In genomic region chr3:45841701-45842491, GRCh38 we compare ENCODE assay signal across 8 cellular contexts. TPM values are rescaled to one million over a fixed set of nuclear protein-coding genes. Genes with fewer than 3 reads are reported as not detected.
DNase-seq lines count a peak whose midpoint lies in the region; ATAC-seq and TF ChIP-seq lines count a peak whose summit lies in the region.

A gene with protein sequence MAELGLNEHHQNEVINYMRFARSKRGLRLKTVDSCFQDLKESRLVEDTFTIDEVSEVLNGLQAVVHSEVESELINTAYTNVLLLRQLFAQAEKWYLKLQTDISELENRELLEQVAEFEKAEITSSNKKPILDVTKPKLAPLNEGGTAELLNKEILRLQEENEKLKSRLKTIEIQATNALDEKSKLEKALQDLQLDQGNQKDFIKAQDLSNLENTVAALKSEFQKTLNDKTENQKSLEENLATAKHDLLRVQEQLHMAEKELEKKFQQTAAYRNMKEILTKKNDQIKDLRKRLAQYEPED (minus strand): TSS chr3:45842119. CDS start chr3:45841991, 128 bp downstream.

- CTCF ChIA-PET in PC-3 (lab: Charles Lee) = interaction anchor here (0.6 to 1.7 kb wide), 4 partner anchors 9 to 26 kb away, joined by 3 to 8 read pairs (median 4); no protein-coding TSS in a partner anchor

- peak within 1 kb of the TSS; percentile 84 for H3K9ac ChIP-seq in PC-3 (ENCODE audit: low read length)
- peak within 1 kb of the TSS; percentile 58 to 75 for H3K9ac ChIP-seq in mucosa of rectum (ENCODE audit: low read depth in 1 of 2, low read length in 2 of 2)

- ATAC-seq in GM21423 (IDR thresholded peaks at IDR 0.05; ENCODE audit: unreplicated experiment) (peak; percentile 87), PC-3 (peak; percentile 82)

- 3% methylated on average over 45 to 52 of the region's 52 CpGs for WGBS in esophagus, 2 donors

- POLR2A ChIA-PET in PC-3 (lab: Charles Lee; ENCODE audit: unreplicated experiment) = interaction anchor here (0.6 to 0.7 kb wide), 4 partner anchors 17 to 41 kb away, joined by 3 to 8 read pairs (median 6); no protein-coding TSS in a partner anchor

- intact Hi-C loops in PC-3 (cut with micrococcal nuclease) = loop anchor here (1.0 to 5.0 kb wide), 4 partner anchors 23 to 235 kb away; no protein-coding TSS in a partner anchor

- peak within 1 kb of the TSS; percentile 39 for H3K27ac ChIP-seq in PC-3 (ENCODE audit: low read length)
- peak within 1 kb of the TSS in 1 of 2 donors; percentile 59 for H3K27ac ChIP-seq in esophagus (ENCODE audit: low read depth in 2 of 2, low read length in 1 of 2)
- H3K27ac ChIP-seq in mucosa of rectum (ENCODE audit: low read depth in 2 of 2, low read length in 2 of 2) = peak within 1 kb of the TSS in 1 of 2 donors; percentile 7

- H3K4me1 ChIP-seq in PC-3 (ENCODE audit: insufficient read depth, low read length) (peaks cover 25% of the 10 kb centered on the region), esophagus (ENCODE audit: control insufficient read depth in 2 of 2, insufficient read depth in 2 of 2, low read length in 1 of 2) (peaks cover 0 to 3% of the 10 kb centered on the region in 2 donors), mucosa of rectum (ENCODE audit: control insufficient read depth in 2 of 2, insufficient read depth in 2 of 2, low read length in 2 of 2) (peaks cover 9 to 10% of the 10 kb centered on the region in 2 donors)

- H3F3A ChIP-seq in PC-3 (ENCODE audit: low read length, unreplicated experiment) = no peaks in the 10 kb centered on the region

- H3K9me2 ChIP-seq in PC-3 (replicated peaks; ENCODE audit: low read length) = no peaks in the 10 kb centered on the region

- no peaks in the 10 kb centered on the region for H3K9me3 Mint-ChIP-seq in IgD-negative memory B cell

- BruUV-seq in PC-3 (replicated peaks; lab: Mats Ljungman, UMichigan) = TSS peak; percentile 60

- no peak for TF ChIP-seq CTCF in PC-3 (conservative IDR thresholded peaks at IDR 0.05; ENCODE audit: low read depth, low read length)

- H3K36me3 Mint-ChIP-seq in IgD-negative memory B cell = peaks cover 10% of the 10 kb centered on the region

- H3K79me2 ChIP-seq in PC-3 (ENCODE audit: low read length) = no peaks in the 10 kb centered on the region

- H3K9me3 ChIP-seq in PC-3 (ENCODE audit: low read length) (no peaks in the 10 kb centered on the region), esophagus (ENCODE audit: control insufficient read depth in 2 of 2, insufficient read depth in 1 of 2, low read depth in 1 of 2, low read length in 1 of 2) (no peaks in the 10 kb centered on the region), mucosa of rectum (ENCODE audit: control insufficient read depth in 2 of 2, low read length in 2 of 2) (no peaks in the 10 kb centered on the region)

- peaks cover 14 to 17% (median 15%) of the 10 kb centered on the region in 3 donors for H3K4me1 Mint-ChIP-seq in IgD-negative memory B cell

- H3K27me3 ChIP-seq in PC-3 (ENCODE audit: low read length) (peaks cover 3% of the 10 kb centered on the region; the same call in 1 of the 2 replicates), esophagus (ENCODE audit: control insufficient read depth in 1 of 2, insufficient read depth in 2 of 2, low read length in 2 of 2) (no peaks in the 10 kb centered on the region), mucosa of rectum (ENCODE audit: control insufficient read depth in 2 of 2, insufficient read depth in 2 of 2, low read length in 2 of 2) (no peaks in the 10 kb centered on the region)

- H4K20me1 ChIP-seq in PC-3 (ENCODE audit: low read length) = no peaks in the 10 kb centered on the region

- DNase-seq in COLO829 (ENCODE audit: low spot score) (peak; percentile 97), PC-3 (peak; percentile 98)
- peak; percentile 84 for DNase-seq in activated T-cell treated with anti-CD3 and anti-CD28 coated beads, Interleukin-2, amount 50 U/mL, for 1 hour
- DNase-seq in stimulated activated CD8-positive, alpha-beta memory T cell treated with anti-CD3 and anti-CD28 coated beads, Interleukin-4, amount 100 ng/mL, for 24 hours (ENCODE audit: low read depth) = peak; percentile 79

- H3K4me2 ChIP-seq in PC-3 (ENCODE audit: low read length) = peak within 1 kb of the TSS; percentile 98

- H3K27ac Mint-ChIP-seq in IgD-negative memory B cell = peak within 1 kb of the TSS; percentile 94 to 97 (median 96)

- H3K27me3 Mint-ChIP-seq in IgD-negative memory B cell = no peaks in the 10 kb centered on the region

- peak within 1 kb of the TSS; percentile 97 for H3K4me3 ChIP-seq in PC-3 (ENCODE audit: low read length)
- H3K4me3 ChIP-seq in esophagus (ENCODE audit: low read depth in 1 of 2, low read length in 2 of 2) = peak within 1 kb of the TSS; percentile 92 to 96
- H3K4me3 ChIP-seq in mucosa of rectum (ENCODE audit: low read length in 2 of 2) = peak within 1 kb of the TSS; percentile 82 to 91

- peak within 1 kb of the TSS; percentile 96 to 98 (median 96) for H3K4me3 Mint-ChIP-seq in IgD-negative memory B cell

- H3K36me3 ChIP-seq in PC-3 (ENCODE audit: low read depth, low read length) (no peaks in the 10 kb centered on the region), esophagus (ENCODE audit: control insufficient read depth in 2 of 2, insufficient read depth in 2 of 2, low read length in 1 of 2) (no peaks in the 10 kb centered on the region), mucosa of rectum (ENCODE audit: control insufficient read depth in 2 of 2, insufficient read depth in 2 of 2, low read length in 2 of 2) (no peaks in the 10 kb centered on the region)

- peak within 1 kb of the TSS; percentile 99 for H2AFZ ChIP-seq in PC-3 (ENCODE audit: low read length)

RNA-seq across cellular contexts. Expression of the gene that starts here (rescaled TPM):
- polyA plus RNA-seq in IgD-negative memory B cell (13.9 TPM), esophagus (1 to 10 TPM; 3.4 to 6.3 TPM)
- total RNA-seq in PC-3 (2014; rRNA removed) = 8.3 and 14.2 TPM in 2 replicates
